1 cellular context compared by ENCODE assay signal in the genomic region with DNA sequence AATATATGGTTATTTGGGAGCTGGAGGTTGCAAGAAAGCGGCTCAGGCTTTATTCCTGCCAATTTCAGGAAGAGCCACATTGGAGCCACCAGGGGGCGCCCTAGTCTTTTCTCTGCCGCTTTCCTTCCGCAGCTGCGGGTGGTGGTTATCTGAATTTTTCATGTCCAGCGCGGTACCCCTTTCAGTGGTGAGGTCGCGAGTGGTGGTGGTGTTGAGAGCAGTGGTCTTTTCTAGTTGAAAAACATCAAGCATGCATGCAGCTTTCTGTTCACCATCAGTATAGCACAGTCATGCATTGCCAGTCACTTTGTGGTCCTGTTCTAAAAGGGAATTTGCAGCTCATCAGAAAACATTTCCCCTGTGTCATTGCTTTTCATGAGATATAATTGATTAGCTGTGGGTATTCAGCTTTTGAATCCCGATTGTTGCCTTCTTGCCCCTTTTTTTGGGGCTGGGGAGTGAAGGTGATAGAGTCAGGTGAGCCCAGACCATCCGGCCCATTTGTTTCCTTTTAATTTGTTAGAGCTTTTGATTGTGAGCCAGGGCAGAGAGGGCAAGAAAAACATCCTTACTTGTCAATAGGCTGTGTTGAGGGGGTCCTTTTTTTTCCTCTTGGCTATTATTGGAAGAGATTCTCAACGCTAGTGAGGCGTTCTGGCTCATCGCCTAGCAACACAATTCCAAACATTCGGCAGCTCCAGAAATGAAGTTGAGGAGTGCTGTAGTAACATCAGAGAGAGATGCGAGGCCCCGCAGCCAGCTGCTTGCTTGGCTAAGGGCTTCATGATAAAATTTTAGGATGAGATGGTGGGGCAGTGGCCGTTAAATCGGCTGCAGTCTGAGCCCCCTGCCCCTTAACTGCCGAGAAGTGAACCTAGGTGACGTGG.
TF ChIP-seq lines count a peak whose summit lies in the region.

No MANE protein-coding gene starts in this region.

TF ChIP-seq in HepG2, 621 proteins besides CTCF, POLR2A, EP300 and RAD21 (continued from another document and continues in another):
- no peak for TF ChIP-seq MYC (CRISPR knock-in tag; IDR thresholded peaks at IDR 0.05; ENCODE audit: borderline replicate concordance)
- TF ChIP-seq, protein P1, sequence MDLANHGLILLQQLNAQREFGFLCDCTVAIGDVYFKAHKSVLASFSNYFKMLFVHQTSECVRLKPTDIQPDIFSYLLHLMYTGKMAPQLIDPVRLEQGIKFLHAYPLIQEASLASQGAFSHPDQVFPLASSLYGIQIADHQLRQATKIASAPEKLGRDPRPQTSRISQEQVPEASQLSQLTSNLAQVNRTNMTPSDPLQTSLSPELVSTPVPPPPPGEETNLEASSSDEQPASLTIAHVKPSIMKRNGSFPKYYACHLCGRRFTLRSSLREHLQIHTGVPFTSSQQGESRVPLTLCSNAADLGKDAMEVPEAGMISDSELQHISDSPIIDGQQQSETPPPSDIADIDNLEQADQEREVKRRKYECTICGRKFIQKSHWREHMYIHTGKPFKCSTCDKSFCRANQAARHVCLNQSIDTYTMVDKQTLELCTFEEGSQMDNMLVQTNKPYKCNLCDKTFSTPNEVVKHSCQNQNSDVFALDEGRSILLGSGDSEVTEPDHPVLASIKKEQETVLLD (CRISPR knock-in tag; IDR thresholded peaks at IDR 0.05; ENCODE audit: low read depth), result no peak
- TF ChIP-seq, protein P2, sequence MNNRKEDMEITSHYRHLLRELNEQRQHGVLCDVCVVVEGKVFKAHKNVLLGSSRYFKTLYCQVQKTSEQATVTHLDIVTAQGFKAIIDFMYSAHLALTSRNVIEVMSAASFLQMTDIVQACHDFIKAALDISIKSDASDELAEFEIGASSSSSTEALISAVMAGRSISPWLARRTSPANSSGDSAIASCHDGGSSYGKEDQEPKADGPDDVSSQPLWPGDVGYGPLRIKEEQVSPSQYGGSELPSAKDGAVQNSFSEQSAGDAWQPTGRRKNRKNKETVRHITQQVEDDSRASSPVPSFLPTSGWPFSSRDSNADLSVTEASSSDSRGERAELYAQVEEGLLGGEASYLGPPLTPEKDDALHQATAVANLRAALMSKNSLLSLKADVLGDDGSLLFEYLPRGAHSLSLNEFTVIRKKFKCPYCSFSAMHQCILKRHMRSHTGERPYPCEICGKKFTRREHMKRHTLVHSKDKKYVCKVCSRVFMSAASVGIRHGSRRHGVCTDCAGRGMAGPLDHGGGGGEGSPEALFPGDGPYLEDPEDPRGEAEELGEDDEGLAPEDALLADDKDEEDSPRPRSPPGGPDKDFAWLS (CRISPR knock-in tag; IDR thresholded peaks at IDR 0.05; ENCODE audit: borderline replicate concordance), result no peak
- TF ChIP-seq ZFP37 (CRISPR knock-in tag; IDR thresholded peaks at IDR 0.05; ENCODE audit: borderline replicate concordance), result no peak
- no peak for TF ChIP-seq FOXA1 (IDR thresholded peaks at IDR 0.05)
- TF ChIP-seq FOXA1 (CRISPR knock-in tag; IDR thresholded peaks at IDR 0.05), result no peak
- TF ChIP-seq MEF2D (CRISPR knock-in tag; IDR thresholded peaks at IDR 0.05), result no peak
- TF ChIP-seq ZNF101 (CRISPR knock-in tag; IDR thresholded peaks at IDR 0.05; ENCODE audit: borderline replicate concordance, low read depth), result no peak
- TF ChIP-seq, protein P3, sequence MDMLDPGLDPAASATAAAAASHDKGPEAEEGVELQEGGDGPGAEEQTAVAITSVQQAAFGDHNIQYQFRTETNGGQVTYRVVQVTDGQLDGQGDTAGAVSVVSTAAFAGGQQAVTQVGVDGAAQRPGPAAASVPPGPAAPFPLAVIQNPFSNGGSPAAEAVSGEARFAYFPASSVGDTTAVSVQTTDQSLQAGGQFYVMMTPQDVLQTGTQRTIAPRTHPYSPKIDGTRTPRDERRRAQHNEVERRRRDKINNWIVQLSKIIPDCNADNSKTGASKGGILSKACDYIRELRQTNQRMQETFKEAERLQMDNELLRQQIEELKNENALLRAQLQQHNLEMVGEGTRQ (IDR thresholded peaks at IDR 0.05; ENCODE audit: low read depth, low read length), result no peak
- TF ChIP-seq, protein P3 (CRISPR knock-in tag; IDR thresholded peaks at IDR 0.05; ENCODE audit: borderline replicate concordance), result no peak
- no peak for TF ChIP-seq ZSCAN29 (CRISPR knock-in tag; conservative IDR thresholded peaks at IDR 0.05)
- TF ChIP-seq, protein P4, sequence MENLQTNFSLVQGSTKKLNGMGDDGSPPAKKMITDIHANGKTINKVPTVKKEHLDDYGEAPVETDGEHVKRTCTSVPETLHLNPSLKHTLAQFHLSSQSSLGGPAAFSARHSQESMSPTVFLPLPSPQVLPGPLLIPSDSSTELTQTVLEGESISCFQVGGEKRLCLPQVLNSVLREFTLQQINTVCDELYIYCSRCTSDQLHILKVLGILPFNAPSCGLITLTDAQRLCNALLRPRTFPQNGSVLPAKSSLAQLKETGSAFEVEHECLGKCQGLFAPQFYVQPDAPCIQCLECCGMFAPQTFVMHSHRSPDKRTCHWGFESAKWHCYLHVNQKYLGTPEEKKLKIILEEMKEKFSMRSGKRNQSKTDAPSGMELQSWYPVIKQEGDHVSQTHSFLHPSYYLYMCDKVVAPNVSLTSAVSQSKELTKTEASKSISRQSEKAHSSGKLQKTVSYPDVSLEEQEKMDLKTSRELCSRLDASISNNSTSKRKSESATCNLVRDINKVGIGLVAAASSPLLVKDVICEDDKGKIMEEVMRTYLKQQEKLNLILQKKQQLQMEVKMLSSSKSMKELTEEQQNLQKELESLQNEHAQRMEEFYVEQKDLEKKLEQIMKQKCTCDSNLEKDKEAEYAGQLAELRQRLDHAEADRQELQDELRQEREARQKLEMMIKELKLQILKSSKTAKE (CRISPR knock-in tag; IDR thresholded peaks at IDR 0.05; ENCODE audit: borderline replicate concordance), result no peak
- no peak for TF ChIP-seq NFIB (CRISPR knock-in tag; IDR thresholded peaks at IDR 0.05; ENCODE audit: borderline replicate concordance)
- TF ChIP-seq, protein P5, sequence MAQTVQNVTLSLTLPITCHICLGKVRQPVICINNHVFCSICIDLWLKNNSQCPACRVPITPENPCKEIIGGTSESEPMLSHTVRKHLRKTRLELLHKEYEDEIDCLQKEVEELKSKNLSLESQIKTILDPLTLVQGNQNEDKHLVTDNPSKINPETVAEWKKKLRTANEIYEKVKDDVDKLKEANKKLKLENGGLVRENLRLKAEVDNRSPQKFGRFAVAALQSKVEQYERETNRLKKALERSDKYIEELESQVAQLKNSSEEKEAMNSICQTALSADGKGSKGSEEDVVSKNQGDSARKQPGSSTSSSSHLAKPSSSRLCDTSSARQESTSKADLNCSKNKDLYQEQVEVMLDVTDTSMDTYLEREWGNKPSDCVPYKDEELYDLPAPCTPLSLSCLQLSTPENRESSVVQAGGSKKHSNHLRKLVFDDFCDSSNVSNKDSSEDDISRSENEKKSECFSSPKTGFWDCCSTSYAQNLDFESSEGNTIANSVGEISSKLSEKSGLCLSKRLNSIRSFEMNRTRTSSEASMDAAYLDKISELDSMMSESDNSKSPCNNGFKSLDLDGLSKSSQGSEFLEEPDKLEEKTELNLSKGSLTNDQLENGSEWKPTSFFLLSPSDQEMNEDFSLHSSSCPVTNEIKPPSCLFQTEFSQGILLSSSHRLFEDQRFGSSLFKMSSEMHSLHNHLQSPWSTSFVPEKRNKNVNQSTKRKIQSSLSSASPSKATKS (CRISPR knock-in tag; IDR thresholded peaks at IDR 0.05), result no peak
- TF ChIP-seq CENPT (CRISPR knock-in tag; IDR thresholded peaks at IDR 0.05; ENCODE audit: low read depth), result no peak
- TF ChIP-seq ZSCAN31 (CRISPR knock-in tag; IDR thresholded peaks at IDR 0.05; ENCODE audit: low read depth), result peak; percentile 79
- no peak for TF ChIP-seq ARNTL (CRISPR knock-in tag; IDR thresholded peaks at IDR 0.05)
- no peak for TF ChIP-seq ZSCAN12 (CRISPR knock-in tag; IDR thresholded peaks at IDR 0.05)
- TF ChIP-seq HNRNPK (IDR thresholded peaks at IDR 0.05; ENCODE audit: low read depth, low read length, poor library complexity, severe bottlenecking), result no peak
- TF ChIP-seq ZNF367 (CRISPR knock-in tag; IDR thresholded peaks at IDR 0.05; ENCODE audit: borderline replicate concordance), result no peak
- no peak for TF ChIP-seq ZFP82 (CRISPR knock-in tag; IDR thresholded peaks at IDR 0.05; ENCODE audit: borderline replicate concordance)
- TF ChIP-seq, protein P6, sequence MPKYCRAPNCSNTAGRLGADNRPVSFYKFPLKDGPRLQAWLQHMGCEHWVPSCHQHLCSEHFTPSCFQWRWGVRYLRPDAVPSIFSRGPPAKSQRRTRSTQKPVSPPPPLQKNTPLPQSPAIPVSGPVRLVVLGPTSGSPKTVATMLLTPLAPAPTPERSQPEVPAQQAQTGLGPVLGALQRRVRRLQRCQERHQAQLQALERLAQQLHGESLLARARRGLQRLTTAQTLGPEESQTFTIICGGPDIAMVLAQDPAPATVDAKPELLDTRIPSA (CRISPR knock-in tag; IDR thresholded peaks at IDR 0.05; ENCODE audit: borderline replicate concordance), result no peak
- no peak for TF ChIP-seq SKI (IDR thresholded peaks at IDR 0.05; ENCODE audit: partially characterized antibody)
- no peak for TF ChIP-seq GTF3A (CRISPR knock-in tag; conservative IDR thresholded peaks at IDR 0.05)
- TF ChIP-seq ETV6 (CRISPR knock-in tag; conservative IDR thresholded peaks at IDR 0.05), result no peak
- TF ChIP-seq CHD2 (IDR thresholded peaks at IDR 0.05; ENCODE audit: low read depth, low read length), result no peak
- TF ChIP-seq, protein P7, sequence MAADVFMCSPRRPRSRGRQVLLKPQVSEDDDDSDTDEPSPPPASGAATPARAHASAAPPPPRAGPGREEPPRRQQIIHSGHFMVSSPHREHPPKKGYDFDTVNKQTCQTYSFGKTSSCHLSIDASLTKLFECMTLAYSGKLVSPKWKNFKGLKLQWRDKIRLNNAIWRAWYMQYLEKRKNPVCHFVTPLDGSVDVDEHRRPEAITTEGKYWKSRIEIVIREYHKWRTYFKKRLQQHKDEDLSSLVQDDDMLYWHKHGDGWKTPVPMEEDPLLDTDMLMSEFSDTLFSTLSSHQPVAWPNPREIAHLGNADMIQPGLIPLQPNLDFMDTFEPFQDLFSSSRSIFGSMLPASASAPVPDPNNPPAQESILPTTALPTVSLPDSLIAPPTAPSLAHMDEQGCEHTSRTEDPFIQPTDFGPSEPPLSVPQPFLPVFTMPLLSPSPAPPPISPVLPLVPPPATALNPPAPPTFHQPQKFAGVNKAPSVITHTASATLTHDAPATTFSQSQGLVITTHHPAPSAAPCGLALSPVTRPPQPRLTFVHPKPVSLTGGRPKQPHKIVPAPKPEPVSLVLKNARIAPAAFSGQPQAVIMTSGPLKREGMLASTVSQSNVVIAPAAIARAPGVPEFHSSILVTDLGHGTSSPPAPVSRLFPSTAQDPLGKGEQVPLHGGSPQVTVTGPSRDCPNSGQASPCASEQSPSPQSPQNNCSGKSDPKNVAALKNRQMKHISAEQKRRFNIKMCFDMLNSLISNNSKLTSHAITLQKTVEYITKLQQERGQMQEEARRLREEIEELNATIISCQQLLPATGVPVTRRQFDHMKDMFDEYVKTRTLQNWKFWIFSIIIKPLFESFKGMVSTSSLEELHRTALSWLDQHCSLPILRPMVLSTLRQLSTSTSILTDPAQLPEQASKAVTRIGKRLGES (CRISPR knock-in tag; IDR thresholded peaks at IDR 0.05; ENCODE audit: borderline replicate concordance), result no peak
- TF ChIP-seq ZNF839 (CRISPR knock-in tag; IDR thresholded peaks at IDR 0.05; ENCODE audit: borderline replicate concordance), result no peak
- no peak for TF ChIP-seq JUNB (CRISPR knock-in tag; IDR thresholded peaks at IDR 0.05; ENCODE audit: borderline replicate concordance)
- TF ChIP-seq RAD51 (IDR thresholded peaks at IDR 0.05; ENCODE audit: borderline replicate concordance), result no peak
- TF ChIP-seq GLI4 (CRISPR knock-in tag; IDR thresholded peaks at IDR 0.05; ENCODE audit: borderline replicate concordance), result no peak
- no peak for TF ChIP-seq MAF1 (CRISPR knock-in tag; IDR thresholded peaks at IDR 0.05; ENCODE audit: borderline replicate concordance)
- 0 out of 2 replicates have a peak, but pooled peaks have one; percentile 53 for TF ChIP-seq MYNN (CRISPR knock-in tag; IDR thresholded peaks at IDR 0.05; ENCODE audit: low read depth)
- 0 out of 2 replicates have a peak, but pooled peaks have one; percentile 14 for TF ChIP-seq GATAD2A (CRISPR knock-in tag; IDR thresholded peaks at IDR 0.05)
- TF ChIP-seq, protein P8, sequence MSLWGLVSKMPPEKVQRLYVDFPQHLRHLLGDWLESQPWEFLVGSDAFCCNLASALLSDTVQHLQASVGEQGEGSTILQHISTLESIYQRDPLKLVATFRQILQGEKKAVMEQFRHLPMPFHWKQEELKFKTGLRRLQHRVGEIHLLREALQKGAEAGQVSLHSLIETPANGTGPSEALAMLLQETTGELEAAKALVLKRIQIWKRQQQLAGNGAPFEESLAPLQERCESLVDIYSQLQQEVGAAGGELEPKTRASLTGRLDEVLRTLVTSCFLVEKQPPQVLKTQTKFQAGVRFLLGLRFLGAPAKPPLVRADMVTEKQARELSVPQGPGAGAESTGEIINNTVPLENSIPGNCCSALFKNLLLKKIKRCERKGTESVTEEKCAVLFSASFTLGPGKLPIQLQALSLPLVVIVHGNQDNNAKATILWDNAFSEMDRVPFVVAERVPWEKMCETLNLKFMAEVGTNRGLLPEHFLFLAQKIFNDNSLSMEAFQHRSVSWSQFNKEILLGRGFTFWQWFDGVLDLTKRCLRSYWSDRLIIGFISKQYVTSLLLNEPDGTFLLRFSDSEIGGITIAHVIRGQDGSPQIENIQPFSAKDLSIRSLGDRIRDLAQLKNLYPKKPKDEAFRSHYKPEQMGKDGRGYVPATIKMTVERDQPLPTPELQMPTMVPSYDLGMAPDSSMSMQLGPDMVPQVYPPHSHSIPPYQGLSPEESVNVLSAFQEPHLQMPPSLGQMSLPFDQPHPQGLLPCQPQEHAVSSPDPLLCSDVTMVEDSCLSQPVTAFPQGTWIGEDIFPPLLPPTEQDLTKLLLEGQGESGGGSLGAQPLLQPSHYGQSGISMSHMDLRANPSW (CRISPR knock-in tag; IDR thresholded peaks at IDR 0.05; ENCODE audit: borderline replicate concordance), result no peak
- TF ChIP-seq ZNF660 (CRISPR knock-in tag; IDR thresholded peaks at IDR 0.05; ENCODE audit: borderline replicate concordance, low read depth), result no peak
- TF ChIP-seq YY1 (IDR thresholded peaks at IDR 0.05; ENCODE audit: insufficient read depth, insufficient replicate concordance, low read depth, low read length), result peak; percentile 51
- TF ChIP-seq, protein P9, sequence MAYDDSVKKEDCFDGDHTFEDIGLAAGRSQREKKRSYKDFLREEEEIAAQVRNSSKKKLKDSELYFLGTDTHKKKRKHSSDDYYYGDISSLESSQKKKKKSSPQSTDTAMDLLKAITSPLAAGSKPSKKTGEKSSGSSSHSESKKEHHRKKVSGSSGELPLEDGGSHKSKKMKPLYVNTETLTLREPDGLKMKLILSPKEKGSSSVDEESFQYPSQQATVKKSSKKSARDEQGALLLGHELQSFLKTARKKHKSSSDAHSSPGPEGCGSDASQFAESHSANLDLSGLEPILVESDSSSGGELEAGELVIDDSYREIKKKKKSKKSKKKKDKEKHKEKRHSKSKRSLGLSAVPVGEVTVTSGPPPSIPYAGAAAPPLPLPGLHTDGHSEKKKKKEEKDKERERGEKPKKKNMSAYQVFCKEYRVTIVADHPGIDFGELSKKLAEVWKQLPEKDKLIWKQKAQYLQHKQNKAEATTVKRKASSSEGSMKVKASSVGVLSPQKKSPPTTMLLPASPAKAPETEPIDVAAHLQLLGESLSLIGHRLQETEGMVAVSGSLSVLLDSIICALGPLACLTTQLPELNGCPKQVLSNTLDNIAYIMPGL (CRISPR knock-in tag; IDR thresholded peaks at IDR 0.05; ENCODE audit: borderline replicate concordance in 1 of 2, low read depth in 1 of 2), result peak in 1 of 2 experiments; percentile 35; a peak in 1 of 4 replicates
